ENCODE assay signal across 1 cellular context in genomic region chr3:53881691-53882593, GRCh38.
TF ChIP-seq lines count a peak whose summit lies in the region.

ACTR8 (minus strand) TSS chr3:53882152; CDS start chr3:53882101, 51 bp downstream.

TF ChIP-seq in HepG2, 621 proteins besides CTCF, POLR2A, EP300 and RAD21 (continued from another document and continues in another):
- TF ChIP-seq AFF4 (CRISPR knock-in tag; IDR thresholded peaks at IDR 0.05) (no peak), ARNT2 (CRISPR knock-in tag; IDR thresholded peaks at IDR 0.05; ENCODE audit: low read depth) (peak; percentile 93), DNMT1 (CRISPR knock-in tag; IDR thresholded peaks at IDR 0.05) (peak; percentile 46; the same call in 1 of the 2 replicates), ZBTB34 (CRISPR knock-in tag; IDR thresholded peaks at IDR 0.05) (peak; percentile 83; the same call in 1 of the 2 replicates), ZNF121 (CRISPR knock-in tag; IDR thresholded peaks at IDR 0.05) (peak; percentile 26; the same call in 1 of the 2 replicates), SOX13 (IDR thresholded peaks at IDR 0.05) (no peak), SOX13 (CRISPR knock-in tag; conservative IDR thresholded peaks at IDR 0.05 in 1 of 2, IDR thresholded peaks at IDR 0.05 in 1 of 2) (peak in 1 of 2 experiments; percentile 24; a peak in 1 of 4 replicates), CERS6 (CRISPR knock-in tag; IDR thresholded peaks at IDR 0.05) (no peak; the same call in 1 of the 2 replicates), ZMAT3 (CRISPR knock-in tag; conservative IDR thresholded peaks at IDR 0.05) (no peak; the same call in 1 of the 2 replicates), ZNF644 (CRISPR knock-in tag; IDR thresholded peaks at IDR 0.05; ENCODE audit: low read depth) (no peak), ZBTB39 (CRISPR knock-in tag; IDR thresholded peaks at IDR 0.05) (0 out of 2 replicates have a peak, but pooled peaks have one; percentile 58), ZNF839 (CRISPR knock-in tag; IDR thresholded peaks at IDR 0.05; ENCODE audit: borderline replicate concordance) (no peak), ZNF616 (CRISPR knock-in tag; IDR thresholded peaks at IDR 0.05; ENCODE audit: low read depth) (no peak; the same call in 1 of the 2 replicates), ZNF780A (CRISPR knock-in tag; IDR thresholded peaks at IDR 0.05) (no peak), NFE2L2 (IDR thresholded peaks at IDR 0.05; ENCODE audit: low read length) (no peak), ZNF562 (CRISPR knock-in tag; IDR thresholded peaks at IDR 0.05; ENCODE audit: borderline replicate concordance) (no peak), TCF7 (IDR thresholded peaks at IDR 0.05; ENCODE audit: low read depth) (no peak), SOX5 (CRISPR knock-in tag; IDR thresholded peaks at IDR 0.05; ENCODE audit: borderline replicate concordance) (0 out of 2 replicates have a peak, but pooled peaks have one; percentile 20), ZFP90 (CRISPR knock-in tag; IDR thresholded peaks at IDR 0.05; ENCODE audit: borderline replicate concordance) (no peak; the same call in 1 of the 2 replicates), ZBTB2 (CRISPR knock-in tag; IDR thresholded peaks at IDR 0.05; ENCODE audit: low read depth) (0 out of 2 replicates have a peak, but pooled peaks have one; percentile 44), ZNF205 (CRISPR knock-in tag; IDR thresholded peaks at IDR 0.05) (no peak; the same call in 1 of the 2 replicates), ZNF251 (CRISPR knock-in tag; IDR thresholded peaks at IDR 0.05) (no peak), ZSCAN5A (CRISPR knock-in tag; IDR thresholded peaks at IDR 0.05; ENCODE audit: borderline replicate concordance) (peak; percentile 87; the same call in 1 of the 2 replicates), MIXL1 (CRISPR knock-in tag; IDR thresholded peaks at IDR 0.05) (no peak), SUZ12 (IDR thresholded peaks at IDR 0.05; ENCODE audit: low read depth, low read length) (no peak), RFXANK (CRISPR knock-in tag; IDR thresholded peaks at IDR 0.05) (0 out of 2 replicates have a peak, but pooled peaks have one; percentile 50), KLF6 (CRISPR knock-in tag; IDR thresholded peaks at IDR 0.05) (peak; percentile 35; the same call in 1 of the 2 replicates), ZNF550 (CRISPR knock-in tag; IDR thresholded peaks at IDR 0.05; ENCODE audit: borderline replicate concordance) (no peak), ZNF280B (CRISPR knock-in tag; IDR thresholded peaks at IDR 0.05; ENCODE audit: borderline replicate concordance) (peak; percentile 51; the same call in 1 of the 2 replicates), ZFP36 (IDR thresholded peaks at IDR 0.05; ENCODE audit: borderline replicate concordance, low read depth, low read length, partially characterized antibody) (no peak), SAFB2 (CRISPR knock-in tag; IDR thresholded peaks at IDR 0.05; ENCODE audit: borderline replicate concordance, low read depth) (peak; percentile 53; the same call in 1 of the 2 replicates), ZNF703 (CRISPR knock-in tag; IDR thresholded peaks at IDR 0.05; ENCODE audit: borderline replicate concordance) (no peak), ZNF552 (CRISPR knock-in tag; IDR thresholded peaks at IDR 0.05; ENCODE audit: borderline replicate concordance) (peak; percentile 76; the same call in 1 of the 2 replicates), PRDM15 (CRISPR knock-in tag; IDR thresholded peaks at IDR 0.05) (no peak), DMTF1 (CRISPR knock-in tag; IDR thresholded peaks at IDR 0.05) (no peak), ATF3 (CRISPR knock-in tag; IDR thresholded peaks at IDR 0.05) (no peak), HOXA5 (CRISPR knock-in tag; IDR thresholded peaks at IDR 0.05) (peak; percentile 46; the same call in 1 of the 2 replicates), SETDB1 (CRISPR knock-in tag; IDR thresholded peaks at IDR 0.05; ENCODE audit: borderline replicate concordance) (no peak), KLF9 (CRISPR knock-in tag; IDR thresholded peaks at IDR 0.05; ENCODE audit: low read depth) (no peak), ZKSCAN5 (CRISPR knock-in tag; IDR thresholded peaks at IDR 0.05) (no peak), ATF1 (CRISPR knock-in tag; IDR thresholded peaks at IDR 0.05) (no peak), JARID2 (CRISPR knock-in tag; IDR thresholded peaks at IDR 0.05; ENCODE audit: insufficient replicate concordance) (peak; percentile 62), NFRKB (IDR thresholded peaks at IDR 0.05) (no peak)
